ENCODE assay signal across 8 cellular contexts in the genomic region with DNA sequence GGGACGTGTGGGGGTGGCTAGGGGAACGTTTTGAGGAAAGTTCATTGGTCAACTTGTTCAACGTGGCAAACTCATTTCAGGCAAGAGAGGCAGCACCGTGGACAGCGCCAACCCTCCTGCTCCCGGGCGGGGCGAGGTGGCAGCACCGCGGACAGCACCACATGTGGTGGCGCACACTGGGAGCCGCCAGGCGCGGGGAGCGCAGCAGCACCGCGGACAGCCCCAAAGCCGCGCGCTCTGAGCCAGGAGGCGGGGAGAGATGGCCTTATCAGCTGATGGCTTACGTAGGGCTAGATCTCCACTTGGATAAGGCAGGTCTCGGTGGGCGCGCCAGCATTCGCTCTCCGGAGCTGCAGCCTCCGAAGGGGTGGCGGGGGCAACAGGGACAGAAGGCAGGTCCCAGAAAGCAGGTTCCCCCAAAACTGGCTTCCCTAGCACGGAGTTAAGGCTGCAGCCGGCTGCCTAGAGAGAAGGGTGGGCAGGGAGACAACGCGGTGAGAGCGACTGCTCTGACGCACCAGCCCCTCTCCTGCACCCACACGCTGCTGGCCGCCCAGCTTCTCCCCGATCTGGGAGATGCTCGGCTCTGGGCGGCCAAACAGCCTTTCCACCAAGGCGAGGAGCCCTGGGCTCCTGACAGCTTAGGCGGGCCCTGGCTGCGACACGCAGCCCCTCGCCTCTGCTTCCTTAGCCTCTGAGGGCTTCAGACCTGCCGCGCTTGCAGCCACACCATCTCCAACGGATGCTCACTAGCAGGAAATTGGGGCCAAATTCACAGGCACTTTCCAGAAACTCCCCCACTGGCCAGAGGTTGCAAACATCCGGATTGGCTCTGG. TPM values are rescaled to one million over a fixed set of nuclear protein-coding genes. Genes with fewer than 3 reads are reported as not detected.
DNase-seq lines count a peak whose midpoint lies in the region; ATAC-seq and TF ChIP-seq lines count a peak whose summit lies in the region.

A gene (plus strand): TSS at position 333 of the 836 bp plus-strand sequence. CDS start 576 bp downstream, outside the sequence.

- TF ChIP-seq CTCF in Peyer's patch (IDR thresholded peaks at IDR 0.05), result peak in 1 of 6 experiments; percentile 5
- TF ChIP-seq CTCF in foreskin fibroblast (IDR thresholded peaks at IDR 0.05; ENCODE audit: low read depth, low read length), result no peak

- no peaks in the 10 kb centered on the region for H3K36me3 ChIP-seq in Peyer's patch

- H3K9me3 ChIP-seq in Peyer's patch, result no peaks in the 10 kb centered on the region

- no peaks in the 10 kb centered on the region for H3K27me3 ChIP-seq in Peyer's patch

- ATAC-seq in GM18907 (IDR thresholded peaks at IDR 0.05; ENCODE audit: unreplicated experiment) (peak; percentile 96), HG03097 (IDR thresholded peaks at IDR 0.05; ENCODE audit: low FRiP score, unreplicated experiment) (peak; percentile 93)

- TF ChIP-seq POLR2A in Peyer's patch (IDR thresholded peaks at IDR 0.05), result no peak

- H3K27ac ChIP-seq in Peyer's patch, result no peak within 1 kb of the TSS

- H3K4me3 ChIP-seq in Peyer's patch (no peak within 1 kb of the TSS), foreskin fibroblast (ENCODE audit: low read depth in 1 of 2, low read length in 2 of 2) (no peak within 1 kb of the TSS)

- H3K4me1 ChIP-seq in Peyer's patch, result no peaks in the 10 kb centered on the region

- DNase-seq in AG08395 (ENCODE audit: low spot score) (peak; percentile 93), Peyer's patch (peak; percentile 21 to 81 (median 74)), foreskin fibroblast (peak; percentile 77 to 88), nucleus accumbens (lab: John Stamatoyannopoulos, UW) (peak in 48 of 56 donors; percentile 5 to 79 (median 40)), superior temporal gyrus (ENCODE audit: extremely low spot score) (peak; percentile 67)
- DNase-seq in activated effector memory CD4-positive, alpha-beta T cell treated with Interleukin-2 at 50 U/mL for 16 hours, result peak; percentile 51

RNA-seq across cellular contexts. Expression of the gene that starts here (rescaled TPM):
- not detected for total RNA-seq in Peyer's patch

Comparison
In these comparisons a context has a peak if more than half of its experiments do, and no peak if none do; other contexts are left out.
1. Peak in DNase-seq in Peyer's patch; RNA of the gene not detected or under 1 TPM.
2. DNase-seq: peak in every context shown above with its lines; median percentile 93 in AG08395; 82 in foreskin fibroblast; 74 in Peyer's patch; 67 in superior temporal gyrus; 51 in activated effector memory CD4-positive, alpha-beta T cell treated with Interleukin-2 at 50 U/mL for 16 hours; 40 in nucleus accumbens.